ENCODE assay signal across 1 cellular context in genomic region chr9:125141751-125142150, GRCh38.
TF ChIP-seq lines count a peak whose summit lies in the region.

No MANE protein-coding gene starts in this region.

TF ChIP-seq in GM12878, 131 proteins besides CTCF, POLR2A, EP300 and RAD21:
- TF ChIP-seq JUNB (IDR thresholded peaks at IDR 0.05) (no peak), BMI1 (IDR thresholded peaks at IDR 0.05; ENCODE audit: borderline replicate concordance) (no peak), KDM1A (IDR thresholded peaks at IDR 0.05; ENCODE audit: borderline replicate concordance) (no peak), RCOR1 (conservative IDR thresholded peaks at IDR 0.05; ENCODE audit: low read depth, low read length) (no peak), CREM (IDR thresholded peaks at IDR 0.05; ENCODE audit: low read depth) (no peak), EGR1 (IDR thresholded peaks at IDR 0.05; ENCODE audit: borderline replicate concordance in 1 of 2, low read depth in 2 of 2, low read length in 2 of 2) (no peak), ZSCAN29 (IDR thresholded peaks at IDR 0.05) (no peak), SREBF2 (IDR thresholded peaks at IDR 0.05; ENCODE audit: low read length) (no peak), CEBPZ (IDR thresholded peaks at IDR 0.05; ENCODE audit: low read depth, low read length) (no peak), RB1 (IDR thresholded peaks at IDR 0.05; ENCODE audit: borderline replicate concordance) (no peak), RELA (IDR thresholded peaks at IDR 0.05; ENCODE audit: borderline replicate concordance, partially characterized antibody) (no peak), USF1 (IDR thresholded peaks at IDR 0.05; ENCODE audit: borderline replicate concordance, extremely low read length, insufficient read depth, low read depth, low read length) (no peak), RFX5 (IDR thresholded peaks at IDR 0.05; ENCODE audit: low read depth, low read length) (no peak), ZNF592 (IDR thresholded peaks at IDR 0.05) (no peak), POLR2AphosphoS5 (IDR thresholded peaks at IDR 0.05; ENCODE audit: low read length) (no peak), MTA3 (IDR thresholded peaks at IDR 0.05; ENCODE audit: borderline replicate concordance, low read length) (no peak), BHLHE40 (IDR thresholded peaks at IDR 0.05; ENCODE audit: borderline replicate concordance in 1 of 2, low read depth in 2 of 2, low read length in 1 of 2) (no peak), GATAD2B (conservative IDR thresholded peaks at IDR 0.05; ENCODE audit: low read depth) (no peak), TBL1XR1 (IDR thresholded peaks at IDR 0.05; ENCODE audit: low read depth, low read length) (no peak)
